In genomic region chr6:142280927-142281326, GRCh38 we compare ENCODE assay signal across 2 cellular contexts.
A peak's percentile ranks its signal among the peaks of the same experiment; 100 is the strongest.
TF ChIP-seq lines count a peak whose summit lies in the region.

No MANE protein-coding gene starts in this region.

TF ChIP-seq in HepG2, 621 proteins besides CTCF, POLR2A, EP300 and RAD21:
- TF ChIP-seq ZNF136 (CRISPR knock-in tag; IDR thresholded peaks at IDR 0.05; ENCODE audit: low read depth) = peak; percentile 100
- TF ChIP-seq DR1 (CRISPR knock-in tag; IDR thresholded peaks at IDR 0.05) = no peak

TF ChIP-seq in HEK293, 187 proteins besides CTCF, POLR2A, EP300 and RAD21:
- TF ChIP-seq SETDB1 (IDR thresholded peaks at IDR 0.05; ENCODE audit: insufficient read length, low read length) (peak; percentile 87), ZBTB10 (tag by site-specific recombination; IDR thresholded peaks at IDR 0.05) (no peak)
